Comparison of ENCODE assay signal across 20 cellular contexts in genomic region chr11:46393759-46394158, GRCh38. TPM values are rescaled to one million over a fixed set of nuclear protein-coding genes. Genes with fewer than 3 reads are reported as not detected.
"Had no signal": no experiment of that assay in that cellular context is flagged by ENCODE, and none has a peak within 500 bp of the region (broad histone marks: within the 10 kb centered on the region; RNA-seq: fewer than 3 reads in every experiment).

No MANE protein-coding gene starts in this region.

- H3K27ac ChIP-seq: colonic mucosa, foreskin keratinocyte, ovary, prostate gland, right lobe of liver, tibial artery, upper lobe of right lung, vagina had no signal

- H3K27ac Mint-ChIP-seq: stimulated activated effector memory CD8-positive, alpha-beta T cell treated with anti-CD3 and anti-CD28 coated beads, Interleukin-12 subunit alpha, Interleukin-12 subunit beta, amount 100 ng/mL, for 72 hours had no signal

- H3K36me3 ChIP-seq: colonic mucosa, ovary had no signal

- H3K4me3 ChIP-seq: colonic mucosa, lung, ovary, prostate gland, tibial artery, upper lobe of right lung, vagina had no signal

- H3K4me1 ChIP-seq: foreskin keratinocyte had no signal

- ATAC-seq: foreskin keratinocyte; left colon; left ventricle myocardium superior; right lobe of liver; stimulated activated effector memory CD8-positive, alpha-beta T cell treated with anti-CD3 and anti-CD28 coated beads, Interleukin-12 subunit alpha, Interleukin-12 subunit beta, amount 100 ng/mL, for 72 hours; stimulated activated naive CD8-positive, alpha-beta T cell treated with anti-CD3 and anti-CD28 coated beads, Interleukin-15, Interleukin-2, amounts not matched to agents 100 U/mL and 50 U/mL, for 24 hours; upper lobe of right lung had no signal

- DNase-seq: colonic mucosa; dermis blood vessel endothelial cell; erythroblast; foreskin keratinocyte; left colon; left ventricle myocardium superior; mesenchymal stem cell; midbrain; ovary; right lobe of liver; stimulated activated CD4-positive, alpha-beta T cell treated with anti-CD3 and anti-CD28 coated beads, Interleukin-4, amount 100 ng/mL, for 1 hour; stimulated activated CD8-positive, alpha-beta memory T cell treated with anti-CD3 and anti-CD28 coated beads, Interleukin-4, amount 100 ng/mL, for 48 hours; stimulated activated naive CD8-positive, alpha-beta T cell treated with anti-CD3 and anti-CD28 coated beads, Interleukin-15, Interleukin-2, amounts not matched to agents 100 U/mL and 50 U/mL, for 24 hours; tibial artery; upper lobe of right lung had no signal

- H3K9me3 ChIP-seq: colonic mucosa, ovary, prostate gland, right lobe of liver, tibial artery, upper lobe of right lung, vagina had no signal

- H3K9me3 Mint-ChIP-seq: stimulated activated effector memory CD8-positive, alpha-beta T cell treated with anti-CD3 and anti-CD28 coated beads, Interleukin-12 subunit alpha, Interleukin-12 subunit beta, amount 100 ng/mL, for 72 hours had no signal

RNA-seq across cellular contexts. Expression of gene CHRM4, which starts 2.2 kb away (rescaled TPM):
- total RNA-seq: foreskin keratinocyte, left ventricle myocardium superior, renal cortical epithelial cell, right lobe of liver, vagina had no signal
